3 cellular contexts compared by ENCODE assay signal in genomic region chr6:3171313-3172175, GRCh38. TPM values are rescaled to one million over a fixed set of nuclear protein-coding genes. Genes with fewer than 3 reads are reported as not detected.
"Had no signal": no experiment of that assay in that cellular context is flagged by ENCODE, and none has a peak within 500 bp of the region (broad histone marks: within the 10 kb centered on the region; RNA-seq: fewer than 3 reads in every experiment).

No MANE protein-coding gene starts in this region.

RNA-seq across cellular contexts. Expression of gene TUBB2B, which starts 55.9 kb away (rescaled TPM):
- total RNA-seq: activated CD4-positive, alpha-beta T cell treated with anti-CD3 and anti-CD28 coated beads, Interleukin-2, amount 10 ng/mL, durations not matched to agents 7 days and 5 days; activated CD8-positive, alpha-beta T cell treated with anti-CD3 and anti-CD28 coated beads, Interleukin-2, amount 10 ng/mL, durations not matched to agents 7 days and 5 days; activated naive CD8-positive, alpha-beta T cell treated with anti-CD3 and anti-CD28 coated beads, Interleukin-2, amount 10 ng/mL, durations not matched to agents 7 days and 5 days had no signal
